1 cellular context compared by ENCODE assay signal in genomic region chr17:14161419-14161818, GRCh38.
A peak's percentile ranks its signal among the peaks of the same experiment; 100 is the strongest.
TF ChIP-seq lines count a peak whose summit lies in the region.

No MANE protein-coding gene starts in this region.

TF ChIP-seq in K562, 482 proteins besides CTCF, POLR2A, EP300 and RAD21 (continued from another document and continues in another):
- TF ChIP-seq, protein P1, sequence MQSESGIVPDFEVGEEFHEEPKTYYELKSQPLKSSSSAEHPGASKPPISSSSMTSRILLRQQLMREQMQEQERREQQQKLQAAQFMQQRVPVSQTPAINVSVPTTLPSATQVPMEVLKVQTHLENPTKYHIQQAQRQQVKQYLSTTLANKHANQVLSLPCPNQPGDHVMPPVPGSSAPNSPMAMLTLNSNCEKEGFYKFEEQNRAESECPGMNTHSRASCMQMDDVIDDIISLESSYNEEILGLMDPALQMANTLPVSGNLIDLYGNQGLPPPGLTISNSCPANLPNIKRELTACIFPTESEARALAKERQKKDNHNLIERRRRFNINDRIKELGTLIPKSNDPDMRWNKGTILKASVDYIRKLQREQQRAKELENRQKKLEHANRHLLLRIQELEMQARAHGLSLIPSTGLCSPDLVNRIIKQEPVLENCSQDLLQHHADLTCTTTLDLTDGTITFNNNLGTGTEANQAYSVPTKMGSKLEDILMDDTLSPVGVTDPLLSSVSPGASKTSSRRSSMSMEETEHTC (IDR thresholded peaks at IDR 0.05) = no peak
- 0 out of 2 replicates have a peak, but pooled peaks have one; percentile 36 for TF ChIP-seq CREB1 (IDR thresholded peaks at IDR 0.05)
- no peak for TF ChIP-seq CREB1 (CRISPR knock-in tag; IDR thresholded peaks at IDR 0.05)
- TF ChIP-seq ARID1B (IDR thresholded peaks at IDR 0.05) = peak; percentile 96
- peak; percentile 92 to 93 for TF ChIP-seq TRIM24 (IDR thresholded peaks at IDR 0.05)
- no peak for TF ChIP-seq MEIS2 (IDR thresholded peaks at IDR 0.05; ENCODE audit: partially characterized antibody)
- peak; percentile 96 for TF ChIP-seq TAL1 (IDR thresholded peaks at IDR 0.05)
- TF ChIP-seq PML (IDR thresholded peaks at IDR 0.05; ENCODE audit: low read length) = peak; percentile 87
- TF ChIP-seq POLR2AphosphoS5 (IDR thresholded peaks at IDR 0.05; ENCODE audit: control insufficient read depth, insufficient read depth, low read depth, low read length) = peak; percentile 85
- TF ChIP-seq FOXA1 (IDR thresholded peaks at IDR 0.05; ENCODE audit: borderline replicate concordance) = no peak
- peak; percentile 90 for TF ChIP-seq NFIC (IDR thresholded peaks at IDR 0.05)
- peak; percentile 92 for TF ChIP-seq KLF16 (IDR thresholded peaks at IDR 0.05)
- peak; percentile 56; the same call in 1 of the 2 replicates for TF ChIP-seq SMARCC2 (IDR thresholded peaks at IDR 0.05; ENCODE audit: low read depth)
- TF ChIP-seq BCOR (IDR thresholded peaks at IDR 0.05) = 0 out of 2 replicates have a peak, but pooled peaks have one; percentile 47
- TF ChIP-seq MTA1 (IDR thresholded peaks at IDR 0.05; ENCODE audit: borderline replicate concordance) = peak; percentile 60; the same call in 1 of the 2 replicates
- 0 out of 2 replicates have a peak, but pooled peaks have one; percentile 66 for TF ChIP-seq ZNF197 (CRISPR knock-in tag; IDR thresholded peaks at IDR 0.05; ENCODE audit: low read depth)
- peak; percentile 77 for TF ChIP-seq STAT5A (IDR thresholded peaks at IDR 0.05; ENCODE audit: borderline replicate concordance, low read length)
- 0 out of 2 replicates have a peak, but pooled peaks have one; percentile 23 for TF ChIP-seq CREM (IDR thresholded peaks at IDR 0.05; ENCODE audit: low read depth)
- TF ChIP-seq ZBTB7A (IDR thresholded peaks at IDR 0.05; ENCODE audit: borderline replicate concordance, control insufficient read depth, low read depth, low read length) = no peak
- TF ChIP-seq RFX1 (IDR thresholded peaks at IDR 0.05) = no peak
- peak; percentile 64; the same call in 1 of the 2 replicates for TF ChIP-seq ZNF766 (CRISPR knock-in tag; conservative IDR thresholded peaks at IDR 0.05)
- TF ChIP-seq TCF3 (CRISPR knock-in tag; IDR thresholded peaks at IDR 0.05) = peak; percentile 96
- TF ChIP-seq PRMT5 (CRISPR knock-in tag; IDR thresholded peaks at IDR 0.05) = no peak
- TF ChIP-seq DACH1 (IDR thresholded peaks at IDR 0.05; ENCODE audit: partially characterized antibody) = peak; percentile 74
- TF ChIP-seq NCOR1 (IDR thresholded peaks at IDR 0.05) = peak; percentile 96
- no peak for TF ChIP-seq HSF4 (CRISPR knock-in tag; IDR thresholded peaks at IDR 0.05; ENCODE audit: borderline replicate concordance)
- TF ChIP-seq MCM3 (IDR thresholded peaks at IDR 0.05) = no peak
- TF ChIP-seq PHB2 (IDR thresholded peaks at IDR 0.05; ENCODE audit: low read depth) = peak; percentile 88
- TF ChIP-seq CCNT2 (IDR thresholded peaks at IDR 0.05; ENCODE audit: borderline replicate concordance, extremely low read depth, insufficient read length, low read depth, low read length) = peak; percentile 38
- peak; percentile 65; the same call in 1 of the 2 replicates for TF ChIP-seq ZNF311 (CRISPR knock-in tag; IDR thresholded peaks at IDR 0.05)
- peak in 1 of 3 experiments; percentile 72; a peak in 2 of 6 replicates for TF ChIP-seq ZBTB11 (CRISPR knock-in tag; IDR thresholded peaks at IDR 0.05)
- TF ChIP-seq NFATC3 (IDR thresholded peaks at IDR 0.05) = 0 out of 2 replicates have a peak, but pooled peaks have one; percentile 43
- no peak for TF ChIP-seq JUN (IDR thresholded peaks at IDR 0.05; ENCODE audit: borderline replicate concordance, low read depth, low read length)
- TF ChIP-seq JUN (CRISPR knock-in tag; IDR thresholded peaks at IDR 0.05; ENCODE audit: borderline replicate concordance) = no peak
- TF ChIP-seq, protein P2, sequence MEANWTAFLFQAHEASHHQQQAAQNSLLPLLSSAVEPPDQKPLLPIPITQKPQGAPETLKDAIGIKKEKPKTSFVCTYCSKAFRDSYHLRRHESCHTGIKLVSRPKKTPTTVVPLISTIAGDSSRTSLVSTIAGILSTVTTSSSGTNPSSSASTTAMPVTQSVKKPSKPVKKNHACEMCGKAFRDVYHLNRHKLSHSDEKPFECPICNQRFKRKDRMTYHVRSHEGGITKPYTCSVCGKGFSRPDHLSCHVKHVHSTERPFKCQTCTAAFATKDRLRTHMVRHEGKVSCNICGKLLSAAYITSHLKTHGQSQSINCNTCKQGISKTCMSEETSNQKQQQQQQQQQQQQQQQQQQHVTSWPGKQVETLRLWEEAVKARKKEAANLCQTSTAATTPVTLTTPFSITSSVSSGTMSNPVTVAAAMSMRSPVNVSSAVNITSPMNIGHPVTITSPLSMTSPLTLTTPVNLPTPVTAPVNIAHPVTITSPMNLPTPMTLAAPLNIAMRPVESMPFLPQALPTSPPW (CRISPR knock-in tag; IDR thresholded peaks at IDR 0.05) = peak; percentile 53
- TF ChIP-seq NR0B1 (IDR thresholded peaks at IDR 0.05; ENCODE audit: partially characterized antibody) = no peak
- 0 out of 4 replicates have a peak, but pooled peaks of 1 of the 2 experiments have one; percentile 31 for TF ChIP-seq MLLT1 (IDR thresholded peaks at IDR 0.05)
- TF ChIP-seq NONO (IDR thresholded peaks at IDR 0.05; ENCODE audit: low read depth in 2 of 2, low read length in 1 of 2) = no peak
- peak; percentile 81; the same call in 1 of the 2 replicates for TF ChIP-seq ZNF395 (CRISPR knock-in tag; IDR thresholded peaks at IDR 0.05)
- no peak for TF ChIP-seq HOXB6 (CRISPR knock-in tag; IDR thresholded peaks at IDR 0.05; ENCODE audit: borderline replicate concordance)
- TF ChIP-seq ATF4 (CRISPR knock-in tag; IDR thresholded peaks at IDR 0.05) = no peak
- no peak for TF ChIP-seq ZNF77 (CRISPR knock-in tag; IDR thresholded peaks at IDR 0.05)
- peak; percentile 43; the same call in 1 of the 2 replicates for TF ChIP-seq KHSRP (IDR thresholded peaks at IDR 0.05)
- peak; percentile 65; the same call in 1 of the 2 replicates for TF ChIP-seq HLTF (IDR thresholded peaks at IDR 0.05)
- 0 out of 2 replicates have a peak, but pooled peaks have one; percentile 27 for TF ChIP-seq NBN (IDR thresholded peaks at IDR 0.05; ENCODE audit: low read depth)
- TF ChIP-seq EHMT2 (IDR thresholded peaks at IDR 0.05) = no peak
- no peak for TF ChIP-seq CREB3L1 (IDR thresholded peaks at IDR 0.05; ENCODE audit: borderline replicate concordance, low read depth)
- TF ChIP-seq KDM1A (IDR thresholded peaks at IDR 0.05) = peak; percentile 96 to 97
- TF ChIP-seq MYNN (IDR thresholded peaks at IDR 0.05) = 0 out of 2 replicates have a peak, but pooled peaks have one; percentile 30
- TF ChIP-seq MYNN (CRISPR knock-in tag; IDR thresholded peaks at IDR 0.05) = no peak
- 0 out of 2 replicates have a peak, but pooled peaks have one; percentile 47 for TF ChIP-seq ZNF76 (CRISPR knock-in tag; IDR thresholded peaks at IDR 0.05; ENCODE audit: borderline replicate concordance)
- peak; percentile 95 for TF ChIP-seq MTA2 (IDR thresholded peaks at IDR 0.05; ENCODE audit: low read depth)
- peak; percentile 83 for TF ChIP-seq DMBX1 (CRISPR knock-in tag; IDR thresholded peaks at IDR 0.05; ENCODE audit: borderline replicate concordance)
- TF ChIP-seq CBX5 (IDR thresholded peaks at IDR 0.05; ENCODE audit: borderline replicate concordance, low read depth) = no peak
- no peak for TF ChIP-seq ZNF696 (CRISPR knock-in tag; conservative IDR thresholded peaks at IDR 0.05)
- no peak for TF ChIP-seq ZNF707 (CRISPR knock-in tag; conservative IDR thresholded peaks at IDR 0.05)
- peak; percentile 66; the same call in 1 of the 2 replicates for TF ChIP-seq SMARCE1 (IDR thresholded peaks at IDR 0.05)
- peak; percentile 90 to 96 for TF ChIP-seq RCOR1 (IDR thresholded peaks at IDR 0.05; ENCODE audit: borderline replicate concordance in 1 of 2, low read depth in 2 of 2, low read length in 2 of 2)
- TF ChIP-seq NR2F6 (CRISPR knock-in tag; IDR thresholded peaks at IDR 0.05) = no peak
- peak; percentile 66 for TF ChIP-seq MECOM (CRISPR knock-in tag; IDR thresholded peaks at IDR 0.05)
- no peak for TF ChIP-seq SMAD1 (IDR thresholded peaks at IDR 0.05; ENCODE audit: low read depth, low read length, partially characterized antibody)
- no peak for TF ChIP-seq ATF1 (CRISPR knock-in tag; IDR thresholded peaks at IDR 0.05)
- no peak for TF ChIP-seq ATF1 (tag; IDR thresholded peaks at IDR 0.05)
- TF ChIP-seq ZFP1 (CRISPR knock-in tag; IDR thresholded peaks at IDR 0.05) = no peak
- TF ChIP-seq SMAD4 (CRISPR knock-in tag; conservative IDR thresholded peaks at IDR 0.05) = peak; percentile 91
- no peak for TF ChIP-seq TARDBP (IDR thresholded peaks at IDR 0.05)
- peak; percentile 49 to 94; a peak in 2 of 4 replicates for TF ChIP-seq HDAC1 (IDR thresholded peaks at IDR 0.05)
